Comparison of ENCODE assay signal across 18 cellular contexts in the genomic region with DNA sequence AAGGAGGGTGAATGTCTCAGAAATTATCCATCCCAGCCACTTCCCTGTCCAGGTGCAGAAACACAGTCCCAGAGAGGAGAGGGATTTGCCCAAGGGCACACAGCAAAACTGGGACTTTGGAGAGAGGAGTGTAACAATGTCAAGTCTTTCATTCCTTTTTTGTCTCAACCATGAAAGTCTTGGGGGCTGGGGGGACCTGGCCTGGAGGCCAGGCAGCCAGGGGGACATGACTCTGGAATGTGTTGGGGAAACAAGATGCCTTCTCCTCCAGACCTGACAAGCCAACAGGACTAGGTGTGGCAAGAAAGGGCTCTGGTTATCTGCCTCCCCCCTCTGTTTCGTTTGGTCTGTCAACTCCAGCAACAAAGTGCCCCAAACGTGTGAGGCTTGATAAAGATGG. TPM values are rescaled to one million over a fixed set of nuclear protein-coding genes. Genes with fewer than 3 reads are reported as not detected.
DNase-seq lines count a peak whose midpoint lies in the region; ATAC-seq and TF ChIP-seq lines count a peak whose summit lies in the region.
"Had no signal": no experiment of that assay in that cellular context is flagged by ENCODE, and none has a peak within 500 bp of the region (broad histone marks: within the 10 kb centered on the region; RNA-seq: fewer than 3 reads in every experiment).

No MANE protein-coding gene starts in this region.

- H3K27me3 ChIP-seq in H7 (ENCODE audit: control insufficient read depth, insufficient read depth, low read length) (peaks cover 16% of the 10 kb centered on the region), sigmoid colon (peaks cover 0 to 4% (median 0%) of the 10 kb centered on the region in 3 donors)

- peak; percentile 1 for DNase-seq in AG20443 (ENCODE audit: low spot score)
- DNase-seq in H7: peak; percentile 3
- DNase-seq in sigmoid colon: peak; percentile 15
- DNase-seq in erythroblast (lab: John Stamatoyannopoulos, UW): no peak
- no peak for DNase-seq in NCI-H1048 (lab: John Stamatoyannopoulos, UW)
- DNase-seq: 8988T; ACHN; C1 segment of cervical spinal cord; Calu3; CD4-positive, alpha-beta memory T cell; COR-L47; DMS53; DMS79 treated with DMSO at 0.1 percent for 48 hours; GOT3; HCEC 1CT had no signal

- TF ChIP-seq POLR2A in sigmoid colon (IDR thresholded peaks at IDR 0.05): no peak
- TF ChIP-seq POLR2A in erythroblast (IDR thresholded peaks at IDR 0.05; ENCODE audit: low read length): no peak

- no peaks in the 10 kb centered on the region for H3K9me3 ChIP-seq in sigmoid colon
- H3K9me3 ChIP-seq: A549 had no signal

- no peak overlapping the region for H3K27ac ChIP-seq in sigmoid colon
- H3K27ac ChIP-seq: A549 had no signal

- TF ChIP-seq EP300 in sigmoid colon (IDR thresholded peaks at IDR 0.05): no peak

- intact Hi-C loops in sigmoid colon (cut with DNase I): no loop called here

- no peak for TF ChIP-seq CTCF in sigmoid colon (IDR thresholded peaks at IDR 0.05)

- 41 to 75% methylated on average over 2 of the region's 2 CpGs for WGBS in sigmoid colon, 2 donors

- H3K4me3 ChIP-seq in H7 (ENCODE audit: insufficient read depth, low read depth, low read length) (no peak overlapping the region), sigmoid colon (no peak overlapping the region)
- H3K4me3 ChIP-seq: A549 had no signal

- no peak for ATAC-seq in HG03108 (IDR thresholded peaks at IDR 0.05; ENCODE audit: unreplicated experiment)
- ATAC-seq: A549 had no signal

- H3K36me3 ChIP-seq in H7 (replicated peaks; ENCODE audit: control insufficient read depth, insufficient read depth, low read length) (no peaks in the 10 kb centered on the region), sigmoid colon (no peaks in the 10 kb centered on the region)

- H3K4me1 ChIP-seq in sigmoid colon: peaks cover 0 to 3% (median under 1%) of the 10 kb centered on the region in 4 donors
- H3K4me1 ChIP-seq: A549 had no signal

RNA-seq across cellular contexts. Expression of a gene that starts 13.9 kb away (rescaled TPM):
- total RNA-seq in H7 (2014; rRNA removed; shearing (Covaris generic)): not detected in 2 replicates
- 10 to 100 TPM; 45.6 to 69.2 (median 48.9) TPM for total RNA-seq in sigmoid colon
- polyA plus RNA-seq in sigmoid colon: 1 to 10 TPM in 2 of 3 donors, not detected in 1; 2.4 to 6.8 TPM
- total RNA-seq: Calu3; CD4-positive, alpha-beta memory T cell had no signal
- polyA plus RNA-seq: BJ; CD4-positive, alpha-beta memory T cell had no signal

RNA-seq across cellular contexts. Expression of a gene that starts 46.2 kb away (rescaled TPM):
- 14.3 and 22.3 TPM in 2 replicates for total RNA-seq in H7 (2014; rRNA removed; shearing (Covaris generic))
- 10 to 100 TPM; 36.0 to 51.7 (median 42.9) TPM for total RNA-seq in sigmoid colon
- 10 to 100 TPM; 17.8 to 27.6 (median 24.5) TPM for polyA plus RNA-seq in sigmoid colon

Comparison
In these comparisons a context has a peak if more than half of its experiments do, and no peak if none do; other contexts are left out.
1. DNase-seq: peak in AG20443 (single experiment), H7 (single experiment) and sigmoid colon (single experiment); none in erythroblast (0 of 2) and NCI-H1048 (single experiment).
2. RNA of a gene that starts 13.9 kb away (total RNA-seq): 45.6 to 69.2 TPM in sigmoid colon; not detected in H7; every median in the first group is over 10 times any median in the second.